In the genomic region with DNA sequence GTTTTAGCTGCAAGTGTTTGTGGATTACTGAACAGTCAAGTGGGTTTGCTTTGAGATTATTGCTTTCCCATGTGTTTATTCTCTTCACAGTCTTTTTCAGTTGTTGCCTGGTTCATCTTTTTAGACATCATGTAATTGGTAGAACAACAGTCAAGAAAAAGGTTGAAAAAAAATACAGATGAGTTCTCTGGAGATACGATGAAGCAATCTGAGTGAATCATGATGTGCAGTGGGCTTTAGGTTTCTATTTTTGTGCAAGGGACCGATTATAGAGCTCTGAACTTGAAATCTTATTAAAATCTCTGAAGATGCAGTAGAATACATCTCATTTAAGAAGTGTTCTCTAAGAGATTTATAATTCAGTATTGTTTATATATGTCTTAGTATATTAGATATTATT, we compare ENCODE assay signal across 28 cellular contexts.
"Had no signal": no experiment of that assay in that cellular context is flagged by ENCODE, and none has a peak within 500 bp of the region (broad histone marks: within the 10 kb centered on the region; RNA-seq: fewer than 3 reads in every experiment).

No MANE protein-coding gene starts in this region.

- H3K27me3 ChIP-seq: adrenal gland, SJCRH30 had no signal

- FAIRE-seq: bronchial epithelial cell had no signal

- H3K36me3 ChIP-seq: adrenal gland, SJCRH30, WERI-Rb-1 had no signal

- H3K9me3 ChIP-seq: adrenal gland had no signal

- H3K27me3 Mint-ChIP-seq: activated CD4-positive, alpha-beta T cell treated with anti-CD3 and anti-CD28 coated beads for 36 hours; activated CD8-positive, alpha-beta T cell treated with anti-CD3 and anti-CD28 coated beads for 36 hours; activated naive CD4-positive, alpha-beta T cell treated with anti-CD3 and anti-CD28 coated beads, Interleukin-2, amount 10 ng/mL, durations not matched to agents 7 days and 5 days had no signal

- H3K27ac Mint-ChIP-seq: activated CD4-positive, alpha-beta T cell treated with anti-CD3 and anti-CD28 coated beads for 36 hours; activated CD8-positive, alpha-beta T cell treated with anti-CD3 and anti-CD28 coated beads for 36 hours; activated naive CD4-positive, alpha-beta T cell treated with anti-CD3 and anti-CD28 coated beads, Interleukin-2, amount 10 ng/mL, durations not matched to agents 7 days and 5 days; activated naive CD8-positive, alpha-beta T cell treated with anti-CD3 and anti-CD28 coated beads, Interleukin-2, amount 10 ng/mL, durations not matched to agents 7 days and 5 days; activated T-cell treated with anti-CD3 and anti-CD28 coated beads, Interleukin-2, amount 50 U/mL, for 72 hours; activated T-helper 2 cell treated with anti-CD3 and anti-CD28 coated beads, Interferon-gamma antibody, Interleukin-2, Interleukin-4, amounts not matched to agents 10 μg/mL and 5 μg/mL and 100 μg/mL, durations not matched to agents 14 hours and 24 hours and 36 hours had no signal

- H3K4me1 Mint-ChIP-seq: activated CD4-positive, alpha-beta T cell treated with anti-CD3 and anti-CD28 coated beads for 36 hours; activated naive CD4-positive, alpha-beta T cell treated with anti-CD3 and anti-CD28 coated beads, Interleukin-2, amount 10 ng/mL, durations not matched to agents 7 days and 5 days; activated naive CD8-positive, alpha-beta T cell treated with anti-CD3 and anti-CD28 coated beads, Interleukin-2, amount 10 ng/mL, durations not matched to agents 7 days and 5 days had no signal

- H3K36me3 Mint-ChIP-seq: activated naive CD4-positive, alpha-beta T cell treated with anti-CD3 and anti-CD28 coated beads, Interleukin-2, amount 10 ng/mL, durations not matched to agents 7 days and 5 days had no signal

- H3K4me1 ChIP-seq: adrenal gland, SJCRH30 had no signal

- DNase-seq: activated CD4-positive, alpha-beta T cell treated with anti-CD3 and anti-CD28 coated beads for 36 hours; activated CD4-positive, alpha-beta T cell treated with anti-CD3 and anti-CD28 coated beads, Interleukin-2, amount 50 U/mL, for 1 hour; activated CD8-positive, alpha-beta memory T cell treated with anti-CD3 and anti-CD28 coated beads, Interleukin-2, amount 50 U/mL, for 4 hours; activated CD8-positive, alpha-beta T cell treated with anti-CD3 and anti-CD28 coated beads for 36 hours; activated gamma-delta T cell treated with Interleukin-2 at 50 U/mL for 16 hours; activated naive CD4-positive, alpha-beta T cell treated with anti-CD3 and anti-CD28 coated beads, Interleukin-2, amount 10 ng/mL, durations not matched to agents 7 days and 5 days; activated naive CD8-positive, alpha-beta T cell treated with anti-CD3 and anti-CD28 coated beads, Interleukin-2, amount 10 ng/mL, durations not matched to agents 7 days and 5 days; activated T-cell treated with anti-CD3 and anti-CD28 coated beads, Interleukin-2, amount 50 U/mL, for 72 hours; adrenal gland; aorta; central memory CD4-positive, alpha-beta T cell; NCI-H1048; NCI-H1417 treated with DMSO at 0.1 percent for 48 hours; NCI-H1694; NCI-H2029; NCI-H345; NCI-H510A; NCI-H526 treated with DMSO at 0.1 percent for 48 hours; NCI-H82; Right ventricle myocardium superior; RPMI8226; SJCRH30; SK-N-SH; T-helper 1 cell; WERI-Rb-1 had no signal

- H3K4me3 Mint-ChIP-seq: activated CD4-positive, alpha-beta T cell treated with anti-CD3 and anti-CD28 coated beads for 36 hours; activated CD8-positive, alpha-beta T cell treated with anti-CD3 and anti-CD28 coated beads for 36 hours; activated naive CD4-positive, alpha-beta T cell treated with anti-CD3 and anti-CD28 coated beads, Interleukin-2, amount 10 ng/mL, durations not matched to agents 7 days and 5 days; activated naive CD8-positive, alpha-beta T cell treated with anti-CD3 and anti-CD28 coated beads, Interleukin-2, amount 10 ng/mL, durations not matched to agents 7 days and 5 days; activated T-cell treated with anti-CD3 and anti-CD28 coated beads, Interleukin-2, amount 50 U/mL, for 72 hours had no signal

- H3K27ac ChIP-seq: adrenal gland, KMS-11, SJCRH30, WERI-Rb-1 had no signal

- H3K4me3 ChIP-seq: adrenal gland, SJCRH30 had no signal
